In genomic region chr3:11638669-11639402, GRCh38 we compare ENCODE assay signal across 9 cellular contexts. TPM values are rescaled to one million over a fixed set of nuclear protein-coding genes. Genes with fewer than 3 reads are reported as not detected.
DNase-seq lines count a peak whose midpoint lies in the region; FAIRE-seq and TF ChIP-seq lines count a peak whose summit lies in the region.
"Had no signal": no experiment of that assay in that cellular context is flagged by ENCODE, and none has a peak within 500 bp of the region (broad histone marks: within the 10 kb centered on the region; RNA-seq: fewer than 3 reads in every experiment).

No MANE protein-coding gene starts in this region.

- peaks cover 13 to 22% (median 13%) of the 10 kb centered on the region in 3 donors for H3K27me3 Mint-ChIP-seq in immature natural killer cell (ENCODE audit: low read depth in 3 of 3)
- H3K27me3 Mint-ChIP-seq: activated CD4-positive, alpha-beta memory T cell treated with anti-CD3 and anti-CD28 coated beads, Interleukin-2, amount 10 ng/mL, durations not matched to agents 7 days and 5 days had no signal

- no peaks in the 10 kb centered on the region for H3K9me3 ChIP-seq in subcutaneous abdominal adipose tissue (ENCODE audit: control insufficient read depth in 5 of 5, low read length in 5 of 5)

- H3K9ac ChIP-seq in subcutaneous abdominal adipose tissue (ENCODE audit: low read length in 5 of 5): peak overlapping the region in 3 of 5 donors; percentile 12 to 37 (median 20)

- H3K36me3 Mint-ChIP-seq in immature natural killer cell: no peaks in the 10 kb centered on the region

- TF ChIP-seq POLR2A in GM12891 (IDR thresholded peaks at IDR 0.05; ENCODE audit: low read depth, low read length): no peak

- peak overlapping the region; percentile 16 to 49 (median 41) for H3K4me3 ChIP-seq in subcutaneous abdominal adipose tissue (ENCODE audit: low read depth in 1 of 5, low read length in 5 of 5)

- FAIRE-seq in GM12891 (lab: Jason Lieb, UNC): no peak

- no peaks in the 10 kb centered on the region for H3K36me3 ChIP-seq in subcutaneous abdominal adipose tissue (ENCODE audit: control insufficient read depth in 5 of 5, insufficient read depth in 5 of 5, low read length in 5 of 5)

- H3K4me1 ChIP-seq in subcutaneous abdominal adipose tissue (ENCODE audit: control insufficient read depth in 5 of 5, insufficient read depth in 5 of 5, low read length in 5 of 5): peaks cover 6 to 82% (median 79%) of the 10 kb centered on the region in 5 donors

- no peaks in the 10 kb centered on the region for H3K27me3 ChIP-seq in subcutaneous abdominal adipose tissue (ENCODE audit: control insufficient read depth in 5 of 5, insufficient read depth in 4 of 5, low read length in 5 of 5)

- DNase-seq in NCI-H2107 treated with DMSO at 0.1 percent for 48 hours (lab: John Stamatoyannopoulos, UW; ENCODE audit: unreplicated experiment) (peak; percentile 62), immature natural killer cell (no peak), GM12891 (ENCODE audit: insufficient read length, low spot score) (no peak), MV-4-11 (lab: John Stamatoyannopoulos, UW) (no peak), iPS-NIHi11 (ENCODE audit: low spot score) (no peak)
- DNase-seq in effector CD4-positive, alpha-beta T cell: no peak
- DNase-seq: activated CD4-positive, alpha-beta memory T cell treated with anti-CD3 and anti-CD28 coated beads, Interleukin-2, amount 10 ng/mL, durations not matched to agents 7 days and 5 days had no signal

- peak overlapping the region in 2 of 5 donors; percentile 2 to 13 for H3K4me3 Mint-ChIP-seq in immature natural killer cell
- H3K4me3 Mint-ChIP-seq: activated CD4-positive, alpha-beta memory T cell treated with anti-CD3 and anti-CD28 coated beads, Interleukin-2, amount 10 ng/mL, durations not matched to agents 7 days and 5 days had no signal

- H3K4me1 Mint-ChIP-seq in immature natural killer cell: peaks cover 78 to 93% of the 10 kb centered on the region in 2 donors

- no peaks in the 10 kb centered on the region for H3K9me3 Mint-ChIP-seq in immature natural killer cell
- H3K9me3 Mint-ChIP-seq: activated CD4-positive, alpha-beta memory T cell treated with anti-CD3 and anti-CD28 coated beads, Interleukin-2, amount 10 ng/mL, durations not matched to agents 7 days and 5 days had no signal

- H3K27ac Mint-ChIP-seq in immature natural killer cell: peak overlapping the region in 5 of 6 donors; percentile 7 to 98 (median 14)
- H3K27ac Mint-ChIP-seq: activated CD4-positive, alpha-beta memory T cell treated with anti-CD3 and anti-CD28 coated beads, Interleukin-2, amount 10 ng/mL, durations not matched to agents 7 days and 5 days had no signal

- peak overlapping the region; percentile 17 for H3K27ac ChIP-seq in angular gyrus (ENCODE audit: low read depth, low read length)
- peak overlapping the region; percentile 70 for H3K27ac ChIP-seq in subcutaneous abdominal adipose tissue (ENCODE audit: low read depth, low read length)

TF ChIP-seq in GM12891, 5 proteins besides CTCF, POLR2A, EP300 and RAD21:
- TF ChIP-seq SPI1 (IDR thresholded peaks at IDR 0.05; ENCODE audit: low read depth, low read length) (no peak), POLR2AphosphoS5 (IDR thresholded peaks at IDR 0.05; ENCODE audit: low read depth, low read length) (no peak), POU2F2 (IDR thresholded peaks at IDR 0.05; ENCODE audit: low read depth, low read length) (no peak), TAF1 (IDR thresholded peaks at IDR 0.05; ENCODE audit: low read depth, low read length) (no peak), PAX5 (IDR thresholded peaks at IDR 0.05; ENCODE audit: insufficient read depth, low read length, severe bottlenecking) (no peak)
TF ChIP-seq in GM12891: peak in this region for 0.

RNA-seq across cellular contexts. Expression of gene VGLL4, which starts 4.9 kb away (rescaled TPM):
- 10 to 100 TPM; 11.9 to 44.4 (median 25.6) TPM for polyA plus RNA-seq in immature natural killer cell
- 28.1 TPM for polyA plus RNA-seq in GM12891 (2012; ENCODE audit: low read depth, missing spikeins)
